Comparison of ENCODE assay signal across 3 cellular contexts in the genomic region with DNA sequence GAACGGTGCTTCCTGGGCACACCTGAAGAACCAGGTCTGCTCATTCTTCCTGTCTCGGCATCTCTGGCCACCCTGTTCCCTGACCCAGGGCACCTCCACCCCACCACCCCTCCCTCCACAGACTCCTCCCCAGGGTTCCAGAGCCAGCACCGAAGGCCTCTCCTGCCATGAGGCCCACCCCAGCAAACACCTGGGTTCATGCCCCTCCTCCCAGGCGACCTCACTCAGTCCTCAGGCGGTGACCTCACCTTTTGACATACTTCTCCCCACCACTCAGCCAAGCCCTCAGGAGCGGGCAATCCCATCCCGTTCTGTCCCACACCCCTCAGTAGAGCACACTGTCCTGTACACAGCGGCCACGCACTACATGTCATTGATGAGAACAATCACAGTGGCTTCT.
TF ChIP-seq lines count a peak whose summit lies in the region.

No MANE protein-coding gene starts in this region.

TF ChIP-seq in GM23338, 12 proteins besides CTCF, POLR2A, EP300 and RAD21 (continues in another document):
- TF ChIP-seq ZNF114 (CRISPR knock-in tag; IDR thresholded peaks at IDR 0.05) (no peak), STAT1 (IDR thresholded peaks at IDR 0.05; ENCODE audit: unreplicated experiment) (no peak)
- TF ChIP-seq, protein P1, sequence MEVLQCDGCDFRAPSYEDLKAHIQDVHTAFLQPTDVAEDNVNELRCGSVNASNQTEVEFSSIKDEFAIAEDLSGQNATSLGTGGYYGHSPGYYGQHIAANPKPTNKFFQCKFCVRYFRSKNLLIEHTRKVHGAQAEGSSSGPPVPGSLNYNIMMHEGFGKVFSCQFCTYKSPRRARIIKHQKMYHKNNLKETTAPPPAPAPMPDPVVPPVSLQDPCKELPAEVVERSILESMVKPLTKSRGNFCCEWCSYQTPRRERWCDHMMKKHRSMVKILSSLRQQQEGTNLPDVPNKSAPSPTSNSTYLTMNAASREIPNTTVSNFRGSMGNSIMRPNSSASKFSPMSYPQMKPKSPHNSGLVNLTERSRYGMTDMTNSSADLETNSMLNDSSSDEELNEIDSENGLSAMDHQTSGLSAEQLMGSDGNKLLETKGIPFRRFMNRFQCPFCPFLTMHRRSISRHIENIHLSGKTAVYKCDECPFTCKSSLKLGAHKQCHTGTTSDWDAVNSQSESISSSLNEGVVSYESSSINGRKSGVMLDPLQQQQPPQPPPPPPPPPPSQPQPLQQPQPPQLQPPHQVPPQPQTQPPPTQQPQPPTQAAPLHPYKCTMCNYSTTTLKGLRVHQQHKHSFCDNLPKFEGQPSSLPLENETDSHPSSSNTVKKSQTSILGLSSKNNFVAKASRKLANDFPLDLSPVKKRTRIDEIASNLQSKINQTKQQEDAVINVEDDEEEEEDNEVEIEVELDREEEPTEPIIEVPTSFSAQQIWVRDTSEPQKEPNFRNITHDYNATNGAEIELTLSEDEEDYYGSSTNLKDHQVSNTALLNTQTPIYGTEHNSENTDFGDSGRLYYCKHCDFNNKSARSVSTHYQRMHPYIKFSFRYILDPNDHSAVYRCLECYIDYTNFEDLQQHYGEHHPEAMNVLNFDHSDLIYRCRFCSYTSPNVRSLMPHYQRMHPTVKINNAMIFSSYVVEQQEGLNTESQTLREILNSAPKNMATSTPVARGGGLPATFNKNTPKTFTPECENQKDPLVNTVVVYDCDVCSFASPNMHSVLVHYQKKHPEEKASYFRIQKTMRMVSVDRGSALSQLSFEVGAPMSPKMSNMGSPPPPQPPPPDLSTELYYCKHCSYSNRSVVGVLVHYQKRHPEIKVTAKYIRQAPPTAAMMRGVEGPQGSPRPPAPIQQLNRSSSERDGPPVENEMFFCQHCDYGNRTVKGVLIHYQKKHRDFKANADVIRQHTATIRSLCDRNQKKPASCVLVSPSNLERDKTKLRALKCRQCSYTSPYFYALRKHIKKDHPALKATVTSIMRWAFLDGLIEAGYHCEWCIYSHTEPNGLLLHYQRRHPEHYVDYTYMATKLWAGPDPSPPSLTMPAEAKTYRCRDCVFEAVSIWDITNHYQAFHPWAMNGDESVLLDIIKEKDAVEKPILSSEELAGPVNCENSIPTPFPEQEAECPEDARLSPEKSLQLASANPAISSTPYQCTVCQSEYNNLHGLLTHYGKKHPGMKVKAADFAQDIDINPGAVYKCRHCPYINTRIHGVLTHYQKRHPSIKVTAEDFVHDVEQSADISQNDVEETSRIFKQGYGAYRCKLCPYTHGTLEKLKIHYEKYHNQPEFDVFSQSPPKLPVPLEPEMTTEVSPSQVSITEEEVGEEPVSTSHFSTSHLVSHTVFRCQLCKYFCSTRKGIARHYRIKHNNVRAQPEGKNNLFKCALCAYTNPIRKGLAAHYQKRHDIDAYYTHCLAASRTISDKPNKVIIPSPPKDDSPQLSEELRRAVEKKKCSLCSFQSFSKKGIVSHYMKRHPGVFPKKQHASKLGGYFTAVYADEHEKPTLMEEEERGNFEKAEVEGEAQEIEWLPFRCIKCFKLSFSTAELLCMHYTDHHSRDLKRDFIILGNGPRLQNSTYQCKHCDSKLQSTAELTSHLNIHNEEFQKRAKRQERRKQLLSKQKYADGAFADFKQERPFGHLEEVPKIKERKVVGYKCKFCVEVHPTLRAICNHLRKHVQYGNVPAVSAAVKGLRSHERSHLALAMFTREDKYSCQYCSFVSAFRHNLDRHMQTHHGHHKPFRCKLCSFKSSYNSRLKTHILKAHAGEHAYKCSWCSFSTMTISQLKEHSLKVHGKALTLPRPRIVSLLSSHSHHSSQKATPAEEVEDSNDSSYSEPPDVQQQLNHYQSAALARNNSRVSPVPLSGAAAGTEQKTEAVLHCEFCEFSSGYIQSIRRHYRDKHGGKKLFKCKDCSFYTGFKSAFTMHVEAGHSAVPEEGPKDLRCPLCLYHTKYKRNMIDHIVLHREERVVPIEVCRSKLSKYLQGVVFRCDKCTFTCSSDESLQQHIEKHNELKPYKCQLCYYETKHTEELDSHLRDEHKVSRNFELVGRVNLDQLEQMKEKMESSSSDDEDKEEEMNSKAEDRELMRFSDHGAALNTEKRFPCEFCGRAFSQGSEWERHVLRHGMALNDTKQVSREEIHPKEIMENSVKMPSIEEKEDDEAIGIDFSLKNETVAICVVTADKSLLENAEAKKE (CRISPR knock-in tag; IDR thresholded peaks at IDR 0.05), result no peak

TF ChIP-seq in K562, 482 proteins besides CTCF, POLR2A, EP300 and RAD21:
- no peak for TF ChIP-seq RBFOX2 (IDR thresholded peaks at IDR 0.05; ENCODE audit: low read depth, low read length)
- no peak for TF ChIP-seq CCNT2 (IDR thresholded peaks at IDR 0.05; ENCODE audit: borderline replicate concordance, extremely low read depth, insufficient read length, low read depth, low read length)
- TF ChIP-seq ETS1 (conservative IDR thresholded peaks at IDR 0.05; ENCODE audit: control insufficient read depth, low read depth, low read length), result no peak
- TF ChIP-seq ZNF282 (CRISPR knock-in tag; IDR thresholded peaks at IDR 0.05), result no peak
- no peak for TF ChIP-seq NCOA2 (IDR thresholded peaks at IDR 0.05; ENCODE audit: partially characterized antibody in 2 of 2)
- no peak for TF ChIP-seq E4F1 (CRISPR knock-in tag; IDR thresholded peaks at IDR 0.05; ENCODE audit: borderline replicate concordance)

TF ChIP-seq in neural cell, 6 proteins besides CTCF, POLR2A, EP300 and RAD21:
- TF ChIP-seq MXI1 (conservative IDR thresholded peaks at IDR 0.05; ENCODE audit: poor library complexity, severe bottlenecking), result no peak
TF ChIP-seq in neural cell: peak in this region for 0.
